Comparison of ENCODE assay signal across 9 cellular contexts in the genomic region with DNA sequence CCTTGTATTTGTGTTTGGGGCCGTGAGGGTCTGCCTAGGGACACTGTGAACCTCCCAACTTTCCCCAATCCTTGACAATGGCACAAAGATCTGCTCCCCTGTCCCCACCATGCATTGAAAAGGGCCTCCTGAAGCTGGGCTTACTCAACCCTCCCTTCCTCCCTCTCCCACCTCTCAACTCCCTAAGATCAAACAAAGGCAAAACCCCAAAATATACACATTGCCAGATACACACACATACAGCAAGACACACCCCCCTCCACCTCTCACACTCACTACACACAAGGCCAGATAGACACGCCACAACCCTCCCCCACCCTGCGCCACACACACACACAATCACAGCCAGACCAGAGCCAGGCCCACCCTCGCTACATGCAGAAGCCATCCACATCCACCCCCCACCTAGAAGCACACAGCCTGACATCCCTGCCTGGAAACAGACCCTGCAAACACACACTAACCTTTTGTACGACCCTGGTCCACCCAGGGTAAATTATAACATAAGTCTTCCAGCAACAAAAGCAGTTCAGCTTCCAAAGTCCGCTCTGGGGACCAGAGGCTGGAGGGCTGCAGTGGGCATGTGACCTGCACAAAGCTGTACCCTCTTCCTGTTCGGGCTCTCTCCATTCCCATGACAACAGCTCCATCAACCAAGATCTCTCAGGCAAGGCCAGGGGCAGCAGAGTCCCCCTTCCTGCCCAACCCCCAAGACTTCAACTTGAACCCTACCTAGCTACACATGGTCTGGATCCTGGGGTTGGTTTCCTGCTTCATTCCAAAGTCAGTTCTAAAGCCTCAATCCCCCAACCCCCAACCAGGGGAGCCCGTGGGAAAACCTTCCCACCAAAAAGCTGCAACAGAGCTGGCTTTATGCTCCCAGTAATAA. TPM values are rescaled to one million over a fixed set of nuclear protein-coding genes. Genes with fewer than 3 reads are reported as not detected.
DNase-seq lines count a peak whose midpoint lies in the region; ATAC-seq and TF ChIP-seq lines count a peak whose summit lies in the region.
"Had no signal": no experiment of that assay in that cellular context is flagged by ENCODE, and none has a peak within 500 bp of the region (broad histone marks: within the 10 kb centered on the region; RNA-seq: fewer than 3 reads in every experiment).

No MANE protein-coding gene starts in this region.

- peak overlapping the region in 3 of 4 donors; percentile 50 to 80 (median 79) for H3K4me3 ChIP-seq in tibial nerve

- H3K9me3 ChIP-seq in tibial nerve = no peaks in the 10 kb centered on the region

- ATAC-seq in left colon = no peak
- no peak for ATAC-seq in GM21723 (IDR thresholded peaks at IDR 0.05; ENCODE audit: unreplicated experiment)

- TF ChIP-seq POLR2A in tibial nerve (IDR thresholded peaks at IDR 0.05) = no peak

- 29 to 38% methylated on average over 8 of the region's 8 CpGs for WGBS in tibial nerve, 2 donors

- CTCF ChIA-PET in activated naive CD4-positive, alpha-beta T cell treated with anti-CD3 and anti-CD28 coated beads for 36 hours (lab: Charles Lee) = interaction anchor here (0.7 to 1.7 kb wide), 5 partner anchors 9 to 27 kb away, joined by 3 to 5 read pairs (median 3); no protein-coding TSS in a partner anchor

- H3K4me1 ChIP-seq in tibial nerve = peaks cover 0 to 84% (median 58%) of the 10 kb centered on the region in 4 donors

- no peak for DNase-seq in activated naive CD4-positive, alpha-beta T cell treated with anti-CD3 and anti-CD28 coated beads for 36 hours
- no peak for DNase-seq in activated naive CD4-positive, alpha-beta T cell treated with anti-CD3 and anti-CD28 coated beads, Interleukin-2, amount 50 U/mL, for 16 hours
- DNase-seq in activated naive CD8-positive, alpha-beta T cell treated with anti-CD3 and anti-CD28 coated beads for 36 hours = no peak
- DNase-seq in left colon (peak; percentile 13 to 29), tibial nerve (ENCODE audit: low spot score in 2 of 2) (no peak), hippocampal formation (lab: John Stamatoyannopoulos, UW) (no peak), D341Med (ENCODE audit: low spot score) (no peak)
- DNase-seq: GDM1 had no signal

- no peak for TF ChIP-seq CTCF in tibial nerve (IDR thresholded peaks at IDR 0.05)

- H3K27me3 ChIP-seq in tibial nerve = peaks cover 0 to 3% of the 10 kb centered on the region in 2 donors

- H3K27ac Mint-ChIP-seq in activated naive CD4-positive, alpha-beta T cell treated with anti-CD3 and anti-CD28 coated beads for 36 hours = no peak overlapping the region
- H3K27ac Mint-ChIP-seq in activated naive CD8-positive, alpha-beta T cell treated with anti-CD3 and anti-CD28 coated beads for 36 hours = no peak overlapping the region

- H3K4me1 Mint-ChIP-seq in activated naive CD4-positive, alpha-beta T cell treated with anti-CD3 and anti-CD28 coated beads for 36 hours (ENCODE audit: low read depth) = peaks cover 29% of the 10 kb centered on the region
- peaks cover 26% of the 10 kb centered on the region for H3K4me1 Mint-ChIP-seq in activated naive CD8-positive, alpha-beta T cell treated with anti-CD3 and anti-CD28 coated beads for 36 hours

- H3K27me3 Mint-ChIP-seq in activated naive CD4-positive, alpha-beta T cell treated with anti-CD3 and anti-CD28 coated beads for 36 hours (ENCODE audit: low read depth) = peaks cover 44% of the 10 kb centered on the region
- peaks cover 61% of the 10 kb centered on the region for H3K27me3 Mint-ChIP-seq in activated naive CD8-positive, alpha-beta T cell treated with anti-CD3 and anti-CD28 coated beads for 36 hours

- peak overlapping the region in 3 of 4 donors; percentile 83 to 91 (median 91) for H3K27ac ChIP-seq in tibial nerve

- peak overlapping the region; percentile 60 for H3K4me3 Mint-ChIP-seq in activated naive CD4-positive, alpha-beta T cell treated with anti-CD3 and anti-CD28 coated beads for 36 hours
- peak overlapping the region; percentile 3 for H3K4me3 Mint-ChIP-seq in activated naive CD8-positive, alpha-beta T cell treated with anti-CD3 and anti-CD28 coated beads for 36 hours

- H3K36me3 ChIP-seq in tibial nerve = peaks cover 0 to 3% (median 0%) of the 10 kb centered on the region in 3 donors

- H3K36me3 Mint-ChIP-seq in activated naive CD4-positive, alpha-beta T cell treated with anti-CD3 and anti-CD28 coated beads for 36 hours (ENCODE audit: low read depth) = no peaks in the 10 kb centered on the region
- H3K36me3 Mint-ChIP-seq in activated naive CD8-positive, alpha-beta T cell treated with anti-CD3 and anti-CD28 coated beads for 36 hours = no peaks in the 10 kb centered on the region

- intact Hi-C loops in activated naive CD4-positive, alpha-beta T cell treated with anti-CD3 and anti-CD28 coated beads for 36 hours (cut with micrococcal nuclease) = loop anchor here (5.0 kb wide), 1 partner anchor 239 kb away; no protein-coding TSS in a partner anchor
- intact Hi-C loops in left colon (cut with DNase I, micrococcal nuclease) = no loop called here

- H3K9me3 Mint-ChIP-seq in activated naive CD4-positive, alpha-beta T cell treated with anti-CD3 and anti-CD28 coated beads for 36 hours = no peaks in the 10 kb centered on the region
- H3K9me3 Mint-ChIP-seq in activated naive CD8-positive, alpha-beta T cell treated with anti-CD3 and anti-CD28 coated beads for 36 hours = no peaks in the 10 kb centered on the region

- TF ChIP-seq EP300 in tibial nerve (IDR thresholded peaks at IDR 0.05) = no peak

RNA-seq across cellular contexts. Expression of gene PCGF2, which starts 1.9 kb away (rescaled TPM):
- total RNA-seq in activated naive CD4-positive, alpha-beta T cell treated with anti-CD3 and anti-CD28 coated beads for 36 hours = 1 to 10 TPM; 1.2 TPM
- total RNA-seq in activated naive CD8-positive, alpha-beta T cell treated with anti-CD3 and anti-CD28 coated beads for 36 hours = under 1 TPM; 0.40 to 0.74 TPM
- total RNA-seq in left colon (10 to 100 TPM; 41.1 to 53.7 TPM), tibial nerve (10 to 100 TPM in 3 of 4 donors, 1 to 10 TPM in 1; 7.7 to 50.0 (median 17.6) TPM)

RNA-seq across cellular contexts. Expression of gene PSMB3, which starts 6.3 kb away (rescaled TPM):
- total RNA-seq in activated naive CD4-positive, alpha-beta T cell treated with anti-CD3 and anti-CD28 coated beads for 36 hours = 100 to 1,000 TPM; 368 to 369 TPM
- 100 to 1,000 TPM; 284 to 288 TPM for total RNA-seq in activated naive CD8-positive, alpha-beta T cell treated with anti-CD3 and anti-CD28 coated beads for 36 hours
- total RNA-seq in left colon (100 to 1,000 TPM; 131 to 154 TPM), tibial nerve (100 to 1,000 TPM in 3 of 4 donors, 10 to 100 TPM in 1; 88.8 to 146 (median 141) TPM)

RNA-seq across cellular contexts. Expression of gene CISD3, which starts 16.1 kb away (rescaled TPM):
- 10 to 100 TPM; 35.1 to 35.8 TPM for total RNA-seq in activated naive CD4-positive, alpha-beta T cell treated with anti-CD3 and anti-CD28 coated beads for 36 hours
- total RNA-seq in activated naive CD8-positive, alpha-beta T cell treated with anti-CD3 and anti-CD28 coated beads for 36 hours = 10 to 100 TPM; 54.3 to 57.4 TPM
- total RNA-seq in left colon (10 to 100 TPM; 91.6 to 99.8 TPM), tibial nerve (10 to 100 TPM; 10.2 to 19.2 (median 16.5) TPM)

RNA-seq across cellular contexts. Expression of gene MLLT6, which starts 41.2 kb away (rescaled TPM):
- total RNA-seq in activated naive CD4-positive, alpha-beta T cell treated with anti-CD3 and anti-CD28 coated beads for 36 hours = 100 to 1,000 TPM; 170 to 177 TPM
- total RNA-seq in activated naive CD8-positive, alpha-beta T cell treated with anti-CD3 and anti-CD28 coated beads for 36 hours = 100 to 1,000 TPM; 125 to 130 TPM
- 10 to 100 TPM; 82.5 to 87.9 TPM for total RNA-seq in left colon
- 100 to 1,000 TPM in 2 of 4 donors, 10 to 100 TPM in 2; 83.9 to 185 (median 116) TPM for total RNA-seq in tibial nerve

RNA-seq across cellular contexts. Expression of gene PIP4K2B, which starts 53.1 kb away (rescaled TPM):
- total RNA-seq in activated naive CD4-positive, alpha-beta T cell treated with anti-CD3 and anti-CD28 coated beads for 36 hours = 10 to 100 TPM; 30.1 to 33.4 TPM
- 10 to 100 TPM; 39.6 to 41.1 TPM for total RNA-seq in activated naive CD8-positive, alpha-beta T cell treated with anti-CD3 and anti-CD28 coated beads for 36 hours
- 10 to 100 TPM; 14.1 to 18.5 TPM for total RNA-seq in left colon
- 10 to 100 TPM; 47.9 to 79.0 (median 74.8) TPM for total RNA-seq in tibial nerve

Comparison
In these comparisons a context has a peak if more than half of its experiments do, and no peak if none do; other contexts are left out.
1. DNase-seq: peak in left colon (2 of 2); none in activated naive CD4-positive, alpha-beta T cell treated with anti-CD3 and anti-CD28 coated beads for 36 hours (single experiment), activated naive CD4-positive, alpha-beta T cell treated with anti-CD3 and anti-CD28 coated beads, Interleukin-2, amount 50 U/mL, for 16 hours (single experiment), activated naive CD8-positive, alpha-beta T cell treated with anti-CD3 and anti-CD28 coated beads for 36 hours (single experiment), tibial nerve (0 of 2), hippocampal formation (0 of 2) and D341Med (single experiment).
2. RNA of gene PCGF2, which starts 1.9 kb away (total RNA-seq): 41.1 to 53.7 TPM in left colon and 7.7 to 50.0 TPM in tibial nerve; 1.2 TPM in activated naive CD4-positive, alpha-beta T cell treated with anti-CD3 and anti-CD28 coated beads for 36 hours and 0.40 to 0.74 TPM in activated naive CD8-positive, alpha-beta T cell treated with anti-CD3 and anti-CD28 coated beads for 36 hours; every median in the first group is over 4 times any median in the second.